ENCODE assay signal across 12 cellular contexts in the genomic region with DNA sequence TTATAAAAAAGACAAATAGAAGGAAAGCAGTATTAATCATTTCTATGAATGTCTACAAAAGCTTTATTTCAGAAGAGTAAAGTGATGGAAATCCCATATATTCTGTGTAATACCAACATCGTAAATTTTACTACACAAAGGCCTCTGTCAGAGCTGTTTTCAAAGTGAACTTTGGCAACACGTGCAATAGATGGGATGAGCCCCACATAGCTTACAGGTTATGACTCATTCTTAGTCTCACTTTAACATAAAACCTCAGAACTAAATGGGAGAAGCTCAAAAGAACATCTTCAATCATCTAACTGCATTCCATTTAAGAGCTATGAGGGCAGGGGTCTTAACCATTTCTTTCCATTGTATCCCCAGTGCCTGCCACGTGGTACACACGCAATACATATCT. TPM values are rescaled to one million over a fixed set of nuclear protein-coding genes. Genes with fewer than 3 reads are reported as not detected.
DNase-seq lines count a peak whose midpoint lies in the region; ATAC-seq and TF ChIP-seq lines count a peak whose summit lies in the region.
"Had no signal": no experiment of that assay in that cellular context is flagged by ENCODE, and none has a peak within 500 bp of the region (broad histone marks: within the 10 kb centered on the region; RNA-seq: fewer than 3 reads in every experiment).

No MANE protein-coding gene starts in this region.

- intact Hi-C loops in heart left ventricle (cut with DNase I): no loop called here

- H3K27me3 ChIP-seq in heart left ventricle: no peaks in the 10 kb centered on the region
- H3K27me3 ChIP-seq: gastroesophageal sphincter, testis had no signal

- peak overlapping the region; percentile 36 for H3K27ac Mint-ChIP-seq in activated naive CD8-positive, alpha-beta T cell
- no peak overlapping the region for H3K27ac Mint-ChIP-seq in endothelial cell (ENCODE audit: unreplicated experiment)

- H3K4me3 Mint-ChIP-seq in activated naive CD8-positive, alpha-beta T cell: no peak overlapping the region
- H3K4me3 Mint-ChIP-seq in endothelial cell (ENCODE audit: unreplicated experiment): no peak overlapping the region

- TF ChIP-seq POLR2A in heart left ventricle (IDR thresholded peaks at IDR 0.05): no peak

- no peak overlapping the region for H3K27ac ChIP-seq in heart left ventricle
- H3K27ac ChIP-seq: gastroesophageal sphincter, testis had no signal

- no peak overlapping the region for H3K4me3 ChIP-seq in heart left ventricle
- H3K4me3 ChIP-seq: gastroesophageal sphincter, testis had no signal

- 91 to 95% (median 93%) methylated on average over 4 of the region's 4 CpGs for WGBS in heart left ventricle, 4 donors

- ATAC-seq in GM19455 (IDR thresholded peaks at IDR 0.05; ENCODE audit: unreplicated experiment): no peak
- ATAC-seq in heart left ventricle: no peak
- ATAC-seq: gastroesophageal sphincter had no signal

- TF ChIP-seq CTCF in heart left ventricle (IDR thresholded peaks at IDR 0.05) (no peak), endothelial cell (IDR thresholded peaks at IDR 0.05; ENCODE audit: unreplicated experiment) (no peak)

- H3K4me1 Mint-ChIP-seq in activated naive CD8-positive, alpha-beta T cell (ENCODE audit: low read depth): peaks cover 60% of the 10 kb centered on the region
- H3K4me1 Mint-ChIP-seq in endothelial cell (ENCODE audit: unreplicated experiment): no peaks in the 10 kb centered on the region

- no peaks in the 10 kb centered on the region for H3K27me3 Mint-ChIP-seq in activated naive CD8-positive, alpha-beta T cell
- H3K27me3 Mint-ChIP-seq in endothelial cell (ENCODE audit: unreplicated experiment): no peaks in the 10 kb centered on the region

- peaks cover 0 to 14% (median 0%) of the 10 kb centered on the region in 12 donors for H3K4me1 ChIP-seq in heart left ventricle
- H3K4me1 ChIP-seq: gastroesophageal sphincter had no signal

- DNase-seq in AG08396 (ENCODE audit: low spot score): peak; percentile 54
- peak; percentile 87 for DNase-seq in HT1080 (ENCODE audit: low read depth)
- peak; percentile 22 for DNase-seq in hepatic stellate cell (ENCODE audit: low spot score)
- no peak for DNase-seq in heart left ventricle
- no peak for DNase-seq in endothelial cell (ENCODE audit: low spot score)
- DNase-seq in NCI-H345 treated with DMSO at 0.1 percent for 48 hours (lab: John Stamatoyannopoulos, UW; ENCODE audit: unreplicated experiment): no peak
- DNase-seq: activated gamma-delta T cell, NCI-H345, testis had no signal

- H3K9me3 ChIP-seq in heart left ventricle: no peaks in the 10 kb centered on the region
- H3K9me3 ChIP-seq: gastroesophageal sphincter, testis had no signal

- H3K9me3 Mint-ChIP-seq in activated naive CD8-positive, alpha-beta T cell (ENCODE audit: low read depth): no peaks in the 10 kb centered on the region
- H3K9me3 Mint-ChIP-seq in endothelial cell (ENCODE audit: unreplicated experiment): no peaks in the 10 kb centered on the region

- peaks cover 21% of the 10 kb centered on the region for H3K36me3 Mint-ChIP-seq in activated naive CD8-positive, alpha-beta T cell
- peaks cover 8% of the 10 kb centered on the region for H3K36me3 Mint-ChIP-seq in endothelial cell (ENCODE audit: low read depth, unreplicated experiment)

- H3K36me3 ChIP-seq in heart left ventricle: peaks cover 0 to 91% (median 85%) of the 10 kb centered on the region in 9 donors

RNA-seq across cellular contexts. Expression of a gene that starts 11.5 kb away (rescaled TPM):
- total RNA-seq in HT1080 (2014; rRNA removed; shearing (Covaris generic)): 42.9 and 46.2 TPM in 2 replicates
- 37.3 and 45.1 TPM in 2 replicates for polyA plus RNA-seq in HT1080 (2015; cell fraction: cytosol; rRNA removed)
- 50.6 and 54.1 TPM in 2 replicates for polyA plus RNA-seq in HT1080 (2015; cell fraction: nucleus; rRNA removed)
- total RNA-seq in heart left ventricle (10 to 100 TPM; 13.5 to 40.0 (median 19.9) TPM), endothelial cell (ENCODE audit: unreplicated experiment) (43.1 TPM)
- polyA plus RNA-seq in heart left ventricle: 10 to 100 TPM in 1 of 2 donors, 1 to 10 TPM in 1; 4.2 to 13.1 TPM

RNA-seq across cellular contexts. Expression of a gene that starts 43.8 kb away (rescaled TPM):
- 54.7 and 80.6 TPM in 2 replicates for total RNA-seq in HT1080 (2014; rRNA removed; shearing (Covaris generic))
- 88.2 and 105 TPM in 2 replicates for polyA plus RNA-seq in HT1080 (2015; cell fraction: cytosol; rRNA removed)
- polyA plus RNA-seq in HT1080 (2015; cell fraction: nucleus; rRNA removed): 60.3 and 62.6 TPM in 2 replicates
- total RNA-seq in heart left ventricle (10 to 100 TPM; 26.3 to 45.6 (median 41.4) TPM), endothelial cell (ENCODE audit: unreplicated experiment) (23.9 TPM)
- 10 to 100 TPM; 10.7 to 36.5 TPM for polyA plus RNA-seq in heart left ventricle

Comparison
In these comparisons a context has a peak if more than half of its experiments do, and no peak if none do; other contexts are left out.
1. DNase-seq: peak in AG08396 (single experiment), HT1080 (single experiment) and hepatic stellate cell (single experiment); none in heart left ventricle (0 of 5), endothelial cell (single experiment) and NCI-H345 treated with DMSO at 0.1 percent for 48 hours (single experiment).